Comparison of ENCODE assay signal across 1 cellular context in the genomic region with DNA sequence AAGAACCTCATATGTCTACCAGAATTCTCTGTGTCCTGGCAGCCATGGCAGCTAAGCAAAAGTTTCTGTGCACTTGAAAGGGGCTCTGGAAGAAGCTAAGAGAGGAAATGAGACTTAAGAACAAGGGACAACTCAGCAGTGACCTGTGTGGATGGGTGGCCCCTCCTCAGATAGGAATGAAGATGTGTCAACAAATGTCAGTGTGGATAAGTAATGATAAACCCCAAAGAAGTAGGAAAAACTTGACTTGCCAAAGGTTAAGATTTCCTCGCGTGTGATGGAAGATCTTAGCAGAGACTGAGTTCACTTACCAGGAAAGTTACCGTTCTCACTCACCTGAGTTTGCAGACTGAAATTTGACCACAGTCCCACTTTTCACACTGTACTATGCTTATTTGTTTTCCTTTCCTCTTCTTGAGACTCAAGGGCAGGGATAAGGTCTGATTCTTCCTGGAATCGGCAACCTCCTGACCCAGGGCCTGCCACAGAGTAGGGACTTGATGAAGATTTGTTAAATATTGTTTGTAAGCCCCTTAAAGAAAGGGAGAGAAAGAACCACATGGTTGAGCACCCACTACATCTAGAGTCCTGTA.
TF ChIP-seq lines count a peak whose summit lies in the region.

No MANE protein-coding gene starts in this region.

TF ChIP-seq in IMR-90, 13 proteins besides CTCF, POLR2A, EP300 and RAD21:
- TF ChIP-seq CEBPB (IDR thresholded peaks at IDR 0.05; ENCODE audit: low read depth, low read length) (no peak), SMC3 (IDR thresholded peaks at IDR 0.05; ENCODE audit: low read depth, low read length) (no peak), MXI1 (IDR thresholded peaks at IDR 0.05; ENCODE audit: borderline replicate concordance, low read depth, low read length) (no peak), MAFK (IDR thresholded peaks at IDR 0.05; ENCODE audit: low read depth, low read length) (no peak), FOS (IDR thresholded peaks at IDR 0.05; ENCODE audit: low read depth, low read length) (no peak), CHD1 (IDR thresholded peaks at IDR 0.05; ENCODE audit: low read depth, low read length) (no peak), MAZ (IDR thresholded peaks at IDR 0.05; ENCODE audit: borderline replicate concordance, low read depth, low read length) (no peak), RFX5 (IDR thresholded peaks at IDR 0.05; ENCODE audit: low read depth, low read length) (no peak), RCOR1 (IDR thresholded peaks at IDR 0.05; ENCODE audit: insufficient replicate concordance, low read length) (no peak), BHLHE40 (IDR thresholded peaks at IDR 0.05; ENCODE audit: low read depth, low read length) (no peak), NFE2L2 (IDR thresholded peaks at IDR 0.05; ENCODE audit: low read depth, low read length) (no peak)
- TF ChIP-seq, protein P1, sequence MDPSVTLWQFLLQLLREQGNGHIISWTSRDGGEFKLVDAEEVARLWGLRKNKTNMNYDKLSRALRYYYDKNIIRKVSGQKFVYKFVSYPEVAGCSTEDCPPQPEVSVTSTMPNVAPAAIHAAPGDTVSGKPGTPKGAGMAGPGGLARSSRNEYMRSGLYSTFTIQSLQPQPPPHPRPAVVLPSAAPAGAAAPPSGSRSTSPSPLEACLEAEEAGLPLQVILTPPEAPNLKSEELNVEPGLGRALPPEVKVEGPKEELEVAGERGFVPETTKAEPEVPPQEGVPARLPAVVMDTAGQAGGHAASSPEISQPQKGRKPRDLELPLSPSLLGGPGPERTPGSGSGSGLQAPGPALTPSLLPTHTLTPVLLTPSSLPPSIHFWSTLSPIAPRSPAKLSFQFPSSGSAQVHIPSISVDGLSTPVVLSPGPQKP (IDR thresholded peaks at IDR 0.05; ENCODE audit: borderline replicate concordance, low read depth, low read length) = no peak
- TF ChIP-seq, protein P2, sequence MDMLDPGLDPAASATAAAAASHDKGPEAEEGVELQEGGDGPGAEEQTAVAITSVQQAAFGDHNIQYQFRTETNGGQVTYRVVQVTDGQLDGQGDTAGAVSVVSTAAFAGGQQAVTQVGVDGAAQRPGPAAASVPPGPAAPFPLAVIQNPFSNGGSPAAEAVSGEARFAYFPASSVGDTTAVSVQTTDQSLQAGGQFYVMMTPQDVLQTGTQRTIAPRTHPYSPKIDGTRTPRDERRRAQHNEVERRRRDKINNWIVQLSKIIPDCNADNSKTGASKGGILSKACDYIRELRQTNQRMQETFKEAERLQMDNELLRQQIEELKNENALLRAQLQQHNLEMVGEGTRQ (IDR thresholded peaks at IDR 0.05; ENCODE audit: low read depth, low read length) = no peak
